In genomic region chr6:89986650-89987074, GRCh38 we compare ENCODE assay signal across 10 cellular contexts.
DNase-seq lines count a peak whose midpoint lies in the region; ATAC-seq and TF ChIP-seq lines count a peak whose summit lies in the region.
"Had no signal": no experiment of that assay in that cellular context is flagged by ENCODE, and none has a peak within 500 bp of the region (broad histone marks: within the 10 kb centered on the region; RNA-seq: fewer than 3 reads in every experiment).

No MANE protein-coding gene starts in this region.

- H3K4me2 ChIP-seq in fibroblast of lung (ENCODE audit: extremely low read depth, insufficient read depth, low read length) (peak overlapping the region; percentile 42), smooth muscle cell (peak overlapping the region; percentile 78)

- H3K4me3 Mint-ChIP-seq in activated CD4-positive, alpha-beta T cell treated with anti-CD3 and anti-CD28 coated beads, Interleukin-2, amount 10 ng/mL, durations not matched to agents 24 days and 14 days = peak overlapping the region; percentile 51
- H3K4me3 Mint-ChIP-seq in CD4-positive, alpha-beta memory T cell = no peak overlapping the region

- H3K27me3 Mint-ChIP-seq in activated CD4-positive, alpha-beta T cell treated with anti-CD3 and anti-CD28 coated beads, Interleukin-2, amount 10 ng/mL, durations not matched to agents 24 days and 14 days = no peaks in the 10 kb centered on the region
- H3K27me3 Mint-ChIP-seq in CD4-positive, alpha-beta memory T cell = no peaks in the 10 kb centered on the region

- H4K20me1 ChIP-seq in fibroblast of lung (ENCODE audit: control insufficient read depth, extremely low read depth, insufficient read depth, low read length) = no peaks in the 10 kb centered on the region
- no peaks in the 10 kb centered on the region for H4K20me1 ChIP-seq in smooth muscle cell (ENCODE audit: low read depth)

- H3K36me3 ChIP-seq in SJSA1 (no peaks in the 10 kb centered on the region), fibroblast of lung (ENCODE audit: control insufficient read depth, insufficient read depth, low read length) (no peaks in the 10 kb centered on the region), smooth muscle cell (ENCODE audit: low read depth) (no peaks in the 10 kb centered on the region)
- H3K36me3 ChIP-seq in CD4-positive, alpha-beta memory T cell (ENCODE audit: insufficient read depth, low read length) = no peaks in the 10 kb centered on the region

- peak overlapping the region; percentile 90 for H3K27ac ChIP-seq in SJSA1
- H3K27ac ChIP-seq in fibroblast of lung (ENCODE audit: insufficient read depth, low read length) = peak overlapping the region; percentile 86
- H3K27ac ChIP-seq in smooth muscle cell (ENCODE audit: low read depth) = peak overlapping the region; percentile 97
- H3K27ac ChIP-seq in CD4-positive, alpha-beta memory T cell (ENCODE audit: low read depth, low read length) = no peak overlapping the region
- H3K27ac ChIP-seq: BLaER1 had no signal

- H3F3A ChIP-seq in smooth muscle cell (ENCODE audit: low read depth) = peaks cover 29% of the 10 kb centered on the region

- intact Hi-C loops in activated CD4-positive, alpha-beta T cell treated with anti-CD3 and anti-CD28 coated beads, Interleukin-2, amount 10 ng/mL, durations not matched to agents 24 days and 14 days (cut with micrococcal nuclease) = loop anchor here (1.0 to 2.0 kb wide), 4 partner anchors 14 to 42 kb away; no protein-coding TSS in a partner anchor
- intact Hi-C loops in CD4-positive, alpha-beta memory T cell (cut with micrococcal nuclease) = no loop called here

- H2AFZ ChIP-seq in fibroblast of lung (ENCODE audit: low read length) = no peak overlapping the region
- H2AFZ ChIP-seq in smooth muscle cell (ENCODE audit: low read depth) = no peak overlapping the region

- H3K9me3 ChIP-seq in SJSA1 (replicated peaks) (no peaks in the 10 kb centered on the region), fibroblast of lung (ENCODE audit: control insufficient read depth, insufficient read depth, low read depth, low read length) (no peaks in the 10 kb centered on the region), smooth muscle cell (replicated peaks; ENCODE audit: low read depth) (no peaks in the 10 kb centered on the region)
- no peaks in the 10 kb centered on the region for H3K9me3 ChIP-seq in CD4-positive, alpha-beta memory T cell (ENCODE audit: control insufficient read depth in 1 of 2, low read length in 2 of 2)
- H3K9me3 ChIP-seq: BLaER1 had no signal

- H3K27me3 ChIP-seq in SJSA1 (replicated peaks) (no peaks in the 10 kb centered on the region), fibroblast of lung (ENCODE audit: control insufficient read depth, insufficient read depth, low read length) (no peaks in the 10 kb centered on the region), smooth muscle cell (ENCODE audit: low read depth) (no peaks in the 10 kb centered on the region)
- no peaks in the 10 kb centered on the region for H3K27me3 ChIP-seq in CD4-positive, alpha-beta memory T cell (ENCODE audit: insufficient read depth, low read length)
- H3K27me3 ChIP-seq: BLaER1 had no signal

- H3K4me3 ChIP-seq in SJSA1 = no peak overlapping the region
- peak overlapping the region in 1 of 4 experiments; percentile 36 for H3K4me3 ChIP-seq in fibroblast of lung (replicated peaks in 1 of 4; ENCODE audit: control extremely low read depth in 1 of 4, insufficient read depth in 1 of 4, low read depth in 3 of 4, low read length in 4 of 4)
- no peak overlapping the region for H3K4me3 ChIP-seq in smooth muscle cell
- no peak overlapping the region for H3K4me3 ChIP-seq in CD4-positive, alpha-beta memory T cell (ENCODE audit: low read length in 2 of 2)
- H3K4me3 ChIP-seq: BLaER1 had no signal

- 15% methylated on average over 3 of the region's 3 CpGs for WGBS in smooth muscle cell (ENCODE audit: low lambda C conversion rate)

- TF ChIP-seq CTCF in fibroblast of lung (conservative IDR thresholded peaks at IDR 0.05 in 1 of 2, IDR thresholded peaks at IDR 0.05 in 1 of 2; ENCODE audit: low read depth in 1 of 2, low read length in 2 of 2) (no peak), smooth muscle cell (IDR thresholded peaks at IDR 0.05; ENCODE audit: borderline replicate concordance, insufficient read depth, poor library complexity, severe bottlenecking) (no peak)

- peak overlapping the region; percentile 88 for H3K27ac Mint-ChIP-seq in activated CD4-positive, alpha-beta T cell treated with anti-CD3 and anti-CD28 coated beads, Interleukin-2, amount 10 ng/mL, durations not matched to agents 24 days and 14 days
- H3K27ac Mint-ChIP-seq in CD4-positive, alpha-beta memory T cell = peak overlapping the region in 3 of 7 donors; percentile 36 to 52 (median 38)

- POLR2A ChIA-PET in CD4-positive, alpha-beta memory T cell (lab: Charles Lee; ENCODE audit: partially characterized antibody) = no interaction called here

- no peak for ATAC-seq in HG03521 (IDR thresholded peaks at IDR 0.05; ENCODE audit: unreplicated experiment)

- peaks cover 61% of the 10 kb centered on the region for H3K4me1 Mint-ChIP-seq in activated CD4-positive, alpha-beta T cell treated with anti-CD3 and anti-CD28 coated beads, Interleukin-2, amount 10 ng/mL, durations not matched to agents 24 days and 14 days
- peaks cover 10 to 54% (median 33%) of the 10 kb centered on the region in 4 donors for H3K4me1 Mint-ChIP-seq in CD4-positive, alpha-beta memory T cell

- peaks cover 74% of the 10 kb centered on the region for H3K36me3 Mint-ChIP-seq in activated CD4-positive, alpha-beta T cell treated with anti-CD3 and anti-CD28 coated beads, Interleukin-2, amount 10 ng/mL, durations not matched to agents 24 days and 14 days (ENCODE audit: low read depth)
- H3K36me3 Mint-ChIP-seq in CD4-positive, alpha-beta memory T cell = peaks cover 12 to 32% of the 10 kb centered on the region in 2 donors

- H3K4me1 ChIP-seq in SJSA1 (replicated peaks) (peaks cover 66% of the 10 kb centered on the region), fibroblast of lung (ENCODE audit: control insufficient read depth, extremely low read depth, insufficient read depth, low read length) (peaks cover 22% of the 10 kb centered on the region), smooth muscle cell (ENCODE audit: low read depth) (peaks cover 33% of the 10 kb centered on the region)
- H3K4me1 ChIP-seq in CD4-positive, alpha-beta memory T cell (ENCODE audit: insufficient read depth, low read length) = no peaks in the 10 kb centered on the region

- CTCF ChIA-PET in CD4-positive, alpha-beta memory T cell (lab: Charles Lee; ENCODE audit: partially characterized antibody) = interaction anchor here (1.2 to 2.1 kb wide), 4 partner anchors 12 to 406 kb away, joined by 3 to 10 read pairs (median 5); no protein-coding TSS in a partner anchor

- H3K9me3 Mint-ChIP-seq in activated CD4-positive, alpha-beta T cell treated with anti-CD3 and anti-CD28 coated beads, Interleukin-2, amount 10 ng/mL, durations not matched to agents 24 days and 14 days = no peaks in the 10 kb centered on the region
- H3K9me3 Mint-ChIP-seq in CD4-positive, alpha-beta memory T cell = no peaks in the 10 kb centered on the region

- H3K9ac ChIP-seq in fibroblast of lung (ENCODE audit: insufficient read depth, low read length) (peak overlapping the region; percentile 62), smooth muscle cell (ENCODE audit: low read depth) (peak overlapping the region; percentile 80)
- H3K9ac ChIP-seq: BLaER1 had no signal

- DNase-seq in activated CD4-positive, alpha-beta T cell treated with anti-CD3 and anti-CD28 coated beads, Interleukin-2, amount 10 ng/mL, durations not matched to agents 24 days and 14 days = no peak
- DNase-seq in activated CD4-positive, alpha-beta T cell treated with anti-CD3 and anti-CD28 coated beads for 1 hour = no peak
- DNase-seq in SJSA1 (ENCODE audit: low read depth in 1 of 2, low spot score in 2 of 2) (peak in 1 of 2 experiments; percentile 62), fibroblast of lung (ENCODE audit: low read depth in 2 of 2) (peak; percentile 80 to 89), smooth muscle cell (lab: John Stamatoyannopoulos, UW; ENCODE audit: unreplicated experiment) (no peak), DMS53 treated with DMSO at 0.1 percent for 48 hours (lab: John Stamatoyannopoulos, UW; ENCODE audit: unreplicated experiment) (no peak)
- DNase-seq in CD4-positive, alpha-beta memory T cell = no peak
- DNase-seq: activated gamma-delta T cell treated with Interleukin-2 at 50 U/mL for 16 hours had no signal

- H3K79me2 ChIP-seq in fibroblast of lung (ENCODE audit: control insufficient read depth, insufficient read depth, low read length) (no peaks in the 10 kb centered on the region), smooth muscle cell (ENCODE audit: low read depth) (no peaks in the 10 kb centered on the region)

Comparison
In these comparisons a context has a peak if more than half of its experiments do, and no peak if none do; other contexts are left out.
1. DNase-seq: peak in fibroblast of lung (2 of 2); none in activated CD4-positive, alpha-beta T cell treated with anti-CD3 and anti-CD28 coated beads, Interleukin-2, amount 10 ng/mL, durations not matched to agents 24 days and 14 days (single experiment), activated CD4-positive, alpha-beta T cell treated with anti-CD3 and anti-CD28 coated beads for 1 hour (single experiment), smooth muscle cell (single experiment), DMS53 treated with DMSO at 0.1 percent for 48 hours (single experiment) and CD4-positive, alpha-beta memory T cell (0 of 5).